11 cellular contexts compared by ENCODE assay signal in genomic region chr2:28601612-28602011, GRCh38.
A peak's percentile ranks its signal among the peaks of the same experiment; 100 is the strongest.
DNase-seq lines count a peak whose midpoint lies in the region; ATAC-seq and TF ChIP-seq lines count a peak whose summit lies in the region.
"Had no signal": no experiment of that assay in that cellular context is flagged by ENCODE, and none has a peak within 500 bp of the region (broad histone marks: within the 10 kb centered on the region; RNA-seq: fewer than 3 reads in every experiment).

No MANE protein-coding gene starts in this region.

- TF ChIP-seq CTCF in C4-2B (conservative IDR thresholded peaks at IDR 0.05): no peak
- TF ChIP-seq CTCF in gastroesophageal sphincter (IDR thresholded peaks at IDR 0.05): no peak
- TF ChIP-seq CTCF in parathyroid adenoma (IDR thresholded peaks at IDR 0.05): no peak
- TF ChIP-seq CTCF in Peyer's patch (IDR thresholded peaks at IDR 0.05): no peak

- DNase-seq in NOMO-1 treated with dmso at 0.1 percent for 144 hours (lab: John Stamatoyannopoulos, UW; ENCODE audit: unreplicated experiment): peak; percentile 72
- DNase-seq in Peyer's patch: no peak
- no peak for DNase-seq in NCI-H2029 (lab: John Stamatoyannopoulos, UW)
- DNase-seq in stimulated activated naive CD4-positive, alpha-beta T cell treated with Interleukin-2 at 50 U/mL for 16 hours (lab: John Stamatoyannopoulos, UW): no peak
- no peak for DNase-seq in activated CD4-positive, alpha-beta T cell treated with anti-CD3 and anti-CD28 coated beads, Interleukin-2, amount 50 U/mL, for 48 hours
- DNase-seq: amniotic stem cell, NCI-H69, transverse colon had no signal

- H3K79me2 ChIP-seq in parathyroid adenoma: no peaks in the 10 kb centered on the region

- no peaks in the 10 kb centered on the region for H3K27me3 ChIP-seq in gastroesophageal sphincter
- H3K27me3 ChIP-seq in parathyroid adenoma (ENCODE audit: control insufficient read depth, insufficient read depth, low read length): no peaks in the 10 kb centered on the region
- H3K27me3 ChIP-seq in Peyer's patch: no peaks in the 10 kb centered on the region
- H3K27me3 ChIP-seq: transverse colon had no signal

- whole genome bisulfite sequencing in gastroesophageal sphincter (ENCODE audit: low coverage in 1 of 2), 2 donors: no CpG with 5 or more reads among the region's 2 CpGs

- no peak overlapping the region for H3K4me2 ChIP-seq in parathyroid adenoma (ENCODE audit: low read length)

- H3K9me3 ChIP-seq in gastroesophageal sphincter (no peaks in the 10 kb centered on the region), parathyroid adenoma (ENCODE audit: control insufficient read depth, low read length) (no peaks in the 10 kb centered on the region), Peyer's patch (no peaks in the 10 kb centered on the region)
- H3K9me3 ChIP-seq: transverse colon had no signal

- TF ChIP-seq EP300 in gastroesophageal sphincter (IDR thresholded peaks at IDR 0.05): no peak

- no peak overlapping the region for H3K9ac ChIP-seq in parathyroid adenoma

- H2AFZ ChIP-seq in parathyroid adenoma: no peak overlapping the region

- H3K36me3 ChIP-seq in gastroesophageal sphincter (no peaks in the 10 kb centered on the region), parathyroid adenoma (ENCODE audit: control insufficient read depth, insufficient read depth, low read length) (no peaks in the 10 kb centered on the region), Peyer's patch (no peaks in the 10 kb centered on the region)
- H3K36me3 ChIP-seq: transverse colon had no signal

- H3K4me3 ChIP-seq in gastroesophageal sphincter (peak overlapping the region in 1 of 2 donors; percentile 22), parathyroid adenoma (ENCODE audit: low read depth, low read length) (no peak overlapping the region), Peyer's patch (no peak overlapping the region)
- H3K4me3 ChIP-seq: transverse colon had no signal

- ATAC-seq in gastroesophageal sphincter: no peak

- H3K4me1 ChIP-seq in gastroesophageal sphincter: peaks cover 1 to 70% (median 7%) of the 10 kb centered on the region in 3 donors
- H3K4me1 ChIP-seq in parathyroid adenoma: peaks cover 11% of the 10 kb centered on the region
- no peaks in the 10 kb centered on the region for H3K4me1 ChIP-seq in Peyer's patch

- TF ChIP-seq POLR2A in gastroesophageal sphincter (IDR thresholded peaks at IDR 0.05) (no peak), Peyer's patch (IDR thresholded peaks at IDR 0.05) (no peak)

- H3K27ac ChIP-seq in C4-2B (peak overlapping the region; percentile 88), gastroesophageal sphincter (peak overlapping the region in 3 of 4 donors; percentile 7 to 90 (median 22)), parathyroid adenoma (peak overlapping the region; percentile 29), Peyer's patch (peak overlapping the region in 1 of 4 donors; percentile 11)
